Comparison of ENCODE assay signal across 7 cellular contexts in genomic region chr20:49245921-49246740, GRCh38. TPM values are rescaled to one million over a fixed set of nuclear protein-coding genes. Genes with fewer than 3 reads are reported as not detected.
DNase-seq lines count a peak whose midpoint lies in the region; ATAC-seq, FAIRE-seq and TF ChIP-seq lines count a peak whose summit lies in the region.

No MANE protein-coding gene starts in this region.

- DNase-seq in OCI-LY7 (ENCODE audit: low spot score) (peak; percentile 59), bronchial epithelial cell (ENCODE audit: low read depth) (peak; percentile 47), left colon (no peak), thoracic aorta (ENCODE audit: low spot score) (no peak)

- TF ChIP-seq CTCF in DOHH2 (IDR thresholded peaks at IDR 0.05; ENCODE audit: low read depth, low read length, poor library complexity, severe bottlenecking) (peak; percentile 79), OCI-LY7 (conservative IDR thresholded peaks at IDR 0.05; ENCODE audit: low read length) (peak; percentile 84), bronchial epithelial cell (IDR thresholded peaks at IDR 0.05; ENCODE audit: insufficient read depth, low read length, severe bottlenecking) (peak; percentile 63), thoracic aorta (IDR thresholded peaks at IDR 0.05) (peak; percentile 50)

- no peaks in the 10 kb centered on the region for H3K9me3 ChIP-seq in DOHH2 (ENCODE audit: control insufficient read depth, insufficient read depth, low read length)
- H3K9me3 ChIP-seq in OCI-LY7 (ENCODE audit: low read length), result no peaks in the 10 kb centered on the region
- no peaks in the 10 kb centered on the region for H3K9me3 ChIP-seq in thoracic aorta

- H3K27ac ChIP-seq in DOHH2 (ENCODE audit: low read depth, low read length), result no peak overlapping the region
- H3K27ac ChIP-seq in OCI-LY7 (ENCODE audit: low read depth, low read length, poor library complexity, severe bottlenecking), result no peak overlapping the region
- no peak overlapping the region for H3K27ac ChIP-seq in thoracic aorta

- no TSS peak for BruUV-seq in OCI-LY7 (replicated peaks; lab: Mats Ljungman, UMichigan)

- POLR2A ChIA-PET in OCI-LY7 (lab: Charles Lee), result interaction anchor here (0.6 to 1.6 kb wide), 4 partner anchors 9 to 66 kb away, joined by 3 to 4 read pairs (median 3); no protein-coding TSS in a partner anchor

- H4K20me1 ChIP-seq in DOHH2 (ENCODE audit: control insufficient read depth, insufficient read depth, low read depth, low read length) (peaks cover 4% of the 10 kb centered on the region; the same call in 1 of the 2 replicates), OCI-LY7 (ENCODE audit: insufficient read depth, low read length) (no peaks in the 10 kb centered on the region)

- H2AFZ ChIP-seq in OCI-LY7 (ENCODE audit: low read length), result no peak overlapping the region

- peaks cover 87% of the 10 kb centered on the region for H3K36me3 ChIP-seq in DOHH2 (ENCODE audit: control insufficient read depth, low read length)
- H3K36me3 ChIP-seq in OCI-LY7 (ENCODE audit: insufficient read depth, low read length), result peaks cover 98% of the 10 kb centered on the region
- H3K36me3 ChIP-seq in bronchial epithelial cell (ENCODE audit: control insufficient read depth, insufficient read depth, low read length), result peaks cover 18% of the 10 kb centered on the region
- H3K36me3 ChIP-seq in thoracic aorta, result peaks cover 66% of the 10 kb centered on the region

- H3F3A ChIP-seq in DOHH2 (ENCODE audit: control insufficient read depth, insufficient read depth), result peaks cover 4% of the 10 kb centered on the region; the same call in 1 of the 2 replicates

- no peaks in the 10 kb centered on the region for H3K4me1 ChIP-seq in DOHH2 (ENCODE audit: control insufficient read depth, low read length)
- H3K4me1 ChIP-seq in OCI-LY7 (ENCODE audit: insufficient read depth, low read length, poor library complexity, severe bottlenecking), result no peaks in the 10 kb centered on the region
- no peaks in the 10 kb centered on the region for H3K4me1 ChIP-seq in thoracic aorta (ENCODE audit: control insufficient read depth in 1 of 2, low read depth in 2 of 2)

- ATAC-seq in HG03135 (IDR thresholded peaks at IDR 0.05; ENCODE audit: unreplicated experiment), result peak; percentile 62
- peak; percentile 77 for ATAC-seq in left colon
- ATAC-seq in thoracic aorta (ENCODE audit: insufficient number of reproducible peaks, low FRiP score, low read depth), result no peak
- ATAC-seq in GM19463 (IDR thresholded peaks at IDR 0.05; ENCODE audit: unreplicated experiment), result no peak

- H3K4me3 ChIP-seq in DOHH2 (ENCODE audit: low read length), result no peak overlapping the region
- H3K4me3 ChIP-seq in OCI-LY7 (ENCODE audit: low read depth, low read length, poor library complexity, severe bottlenecking), result no peak overlapping the region
- H3K4me3 ChIP-seq in bronchial epithelial cell (ENCODE audit: low read depth, low read length), result no peak overlapping the region
- H3K4me3 ChIP-seq in thoracic aorta, result no peak overlapping the region

- H3K9me2 ChIP-seq in DOHH2 (replicated peaks; ENCODE audit: control insufficient read depth, low read length) (no peaks in the 10 kb centered on the region), OCI-LY7 (ENCODE audit: insufficient read depth, low read length) (no peaks in the 10 kb centered on the region)

- H3K27me3 ChIP-seq in DOHH2 (ENCODE audit: control insufficient read depth, low read length) (no peaks in the 10 kb centered on the region), bronchial epithelial cell (ENCODE audit: control insufficient read depth, insufficient read depth, low read length) (no peaks in the 10 kb centered on the region), thoracic aorta (replicated peaks; ENCODE audit: insufficient read depth) (no peaks in the 10 kb centered on the region)

- H3K4me2 ChIP-seq in DOHH2 (ENCODE audit: low read length), result no peak overlapping the region
- H3K4me2 ChIP-seq in OCI-LY7 (ENCODE audit: low read length), result no peak overlapping the region

- intact Hi-C loops in OCI-LY7 (cut with micrococcal nuclease; ENCODE audit: unreplicated experiment), result loop anchor here (2.0 kb wide), 1 partner anchor 77 kb away; no protein-coding TSS in a partner anchor
- intact Hi-C loops in left colon (cut with DNase I, micrococcal nuclease), result no loop called here

- H3K79me2 ChIP-seq in DOHH2 (ENCODE audit: control insufficient read depth, low read length) (no peaks in the 10 kb centered on the region), OCI-LY7 (ENCODE audit: insufficient read depth, low read depth, low read length) (no peaks in the 10 kb centered on the region)

- no peak for FAIRE-seq in bronchial epithelial cell (lab: Jason Lieb, UNC)

- CTCF ChIA-PET in OCI-LY7 (lab: Charles Lee; ENCODE audit: unreplicated experiment), result interaction anchor here (1.0 kb wide), 1 partner anchor 14 kb away, joined by 3 read pairs; no protein-coding TSS in a partner anchor

RNA-seq across cellular contexts. Expression of gene DDX27, which starts 26.9 kb away (rescaled TPM):
- 48.2 and 53.9 TPM in 2 replicates for total RNA-seq in OCI-LY7 (2014; rRNA removed; shearing (Covaris generic))
- total RNA-seq in OCI-LY7 (2022) (54.3 and 57.0 TPM in 2 replicates), bronchial epithelial cell (49.8 and 66.6 TPM in 2 replicates), left colon (10 to 100 TPM; 28.3 TPM), thoracic aorta (10 to 100 TPM; 35.3 to 35.9 TPM)

RNA-seq across cellular contexts. Expression of gene ZNFX1, which starts 31.7 kb away (rescaled TPM):
- 14.9 and 15.1 TPM in 2 replicates for total RNA-seq in OCI-LY7 (2014; rRNA removed; shearing (Covaris generic))
- 17.1 and 17.6 TPM in 2 replicates for total RNA-seq in OCI-LY7 (2022)
- 12.4 and 18.3 TPM in 2 replicates for total RNA-seq in bronchial epithelial cell
- 10 to 100 TPM; 28.5 to 29.8 TPM for total RNA-seq in left colon
- 10 to 100 TPM; 65.3 to 74.7 TPM for total RNA-seq in thoracic aorta

RNA-seq across cellular contexts. Expression of gene STAU1, which starts 58.0 kb away (rescaled TPM):
- 36.8 and 40.7 TPM in 2 replicates for total RNA-seq in OCI-LY7 (2014; rRNA removed; shearing (Covaris generic))
- total RNA-seq in OCI-LY7 (2022) (66.8 and 70.2 TPM in 2 replicates), bronchial epithelial cell (31.1 and 34.3 TPM in 2 replicates), left colon (10 to 100 TPM; 82.3 to 96.2 TPM), thoracic aorta (10 to 100 TPM; 54.0 to 94.2 TPM)

Comparison
In these comparisons a context has a peak if more than half of its experiments do, and no peak if none do; other contexts are left out.
1. ATAC-seq: peak in HG03135 (single experiment) and left colon (single experiment); none in thoracic aorta (single experiment) and GM19463 (single experiment).
2. DNase-seq: peak in OCI-LY7 (single experiment) and bronchial epithelial cell (single experiment); none in left colon (0 of 2) and thoracic aorta (single experiment).
3. Peak in every context shown above with its lines, with median percentiles within 50 percentile points of each other: CTCF ChIP-seq.